In the genomic region with DNA sequence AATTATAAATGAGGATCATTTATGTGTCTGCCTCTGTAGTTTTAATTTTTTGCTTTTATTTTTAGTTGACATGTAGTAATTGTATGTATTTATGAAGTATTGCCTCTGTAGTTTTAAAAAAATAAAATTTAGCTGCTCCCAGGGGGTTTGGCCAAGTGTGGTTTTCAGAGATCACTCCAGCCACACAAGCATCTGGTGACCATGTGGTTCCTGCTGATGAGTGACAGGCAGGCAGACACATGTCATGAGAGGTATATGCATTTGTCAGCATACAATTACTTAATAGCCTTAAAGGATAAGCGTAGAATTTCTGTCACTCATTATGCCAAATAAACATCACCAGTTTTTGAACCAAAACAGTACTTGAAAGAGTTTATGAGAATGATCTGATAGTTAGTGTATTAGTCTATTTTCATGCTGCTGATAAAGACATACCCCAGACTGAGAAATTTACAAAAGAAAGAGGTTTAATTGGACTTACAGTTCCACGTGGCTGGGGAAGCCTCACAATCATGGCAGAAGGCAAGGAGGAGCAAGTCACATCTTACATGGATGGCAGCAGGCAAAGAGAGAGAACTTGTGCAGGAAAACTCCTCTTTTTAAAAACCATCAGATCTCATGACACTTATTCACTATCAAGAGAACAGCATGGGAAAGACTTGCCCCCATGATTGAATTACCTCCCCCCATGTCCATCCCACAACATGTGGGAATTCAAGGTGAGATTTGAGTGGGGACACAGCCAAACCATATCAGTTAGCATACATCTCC, we compare ENCODE assay signal across 11 cellular contexts. TPM values are rescaled to one million over a fixed set of nuclear protein-coding genes. Genes with fewer than 3 reads are reported as not detected.
DNase-seq lines count a peak whose midpoint lies in the region; ATAC-seq and TF ChIP-seq lines count a peak whose summit lies in the region.
"Had no signal": no experiment of that assay in that cellular context is flagged by ENCODE, and none has a peak within 500 bp of the region (broad histone marks: within the 10 kb centered on the region; RNA-seq: fewer than 3 reads in every experiment).

No MANE protein-coding gene starts in this region.

- CTCF ChIA-PET in WTC11 (lab: Charles Lee): no interaction called here

- H3K27me3 Mint-ChIP-seq in WTC11 (ENCODE audit: low read depth): peaks cover 3% of the 10 kb centered on the region; the same call in 1 of the 2 replicates
- H3K27me3 Mint-ChIP-seq: stimulated activated naive CD8-positive, alpha-beta T cell treated with anti-CD3 and anti-CD28 coated beads, Interleukin-15, Interleukin-2, amounts not matched to agents 100 ng/mL and 50 ng/mL, for 24 hours had no signal

- H3K27ac Mint-ChIP-seq in WTC11: no peak overlapping the region
- H3K27ac Mint-ChIP-seq: activated T-helper 1 cell treated with anti-CD3 and anti-CD28 coated beads, Interleukin-12 subunit alpha, Interleukin-12 subunit beta, Interleukin-2, Interleukin-4 antibody, amounts not matched to agents 30 ng/mL and 10 ng/mL and 1 ng/mL, durations not matched to agents 14 hours and 24 hours and 36 hours; stimulated activated naive CD8-positive, alpha-beta T cell treated with anti-CD3 and anti-CD28 coated beads, Interleukin-15, Interleukin-2, amounts not matched to agents 100 ng/mL and 50 ng/mL, for 24 hours had no signal

- no peaks in the 10 kb centered on the region for H3K4me1 ChIP-seq in heart right ventricle
- H3K4me1 ChIP-seq in SJCRH30: no peaks in the 10 kb centered on the region

- H3K9me3 ChIP-seq in heart right ventricle: no peaks in the 10 kb centered on the region
- no peaks in the 10 kb centered on the region for H3K9me3 ChIP-seq in SJCRH30 (replicated peaks)

- H3K4me3 ChIP-seq in AG10803 (ENCODE audit: low read length) (no peak overlapping the region), heart right ventricle (no peak overlapping the region), SJCRH30 (no peak overlapping the region)

- H3K27ac ChIP-seq in heart right ventricle: no peak overlapping the region
- no peak overlapping the region for H3K27ac ChIP-seq in SJCRH30

- POLR2A ChIA-PET in WTC11 (lab: Charles Lee): no interaction called here

- DNase-seq in AG10803 (ENCODE audit: low read depth) (peak; percentile 61), NCI-H82 treated with DMSO at 0.1 percent for 48 hours (lab: John Stamatoyannopoulos, UW; ENCODE audit: unreplicated experiment) (peak; percentile 11), heart right ventricle (no peak), NCI-H2196 (lab: John Stamatoyannopoulos, UW; ENCODE audit: unreplicated experiment) (no peak), WTC11 (ENCODE audit: low spot score) (no peak), SJCRH30 (no peak)
- DNase-seq: hypothalamus had no signal

- H3K36me3 Mint-ChIP-seq in WTC11: peaks cover 46% of the 10 kb centered on the region

- H3K4me1 Mint-ChIP-seq in WTC11: no peaks in the 10 kb centered on the region

- H3K36me3 ChIP-seq in heart right ventricle: no peaks in the 10 kb centered on the region
- peaks cover 3% of the 10 kb centered on the region for H3K36me3 ChIP-seq in SJCRH30

- intact Hi-C loops in heart right ventricle (cut with DNase I): no loop called here

- WGBS in heart right ventricle, 2 donors: 69% methylated on average over 2 of the region's 2 CpGs

- H3K27me3 ChIP-seq in heart right ventricle (no peaks in the 10 kb centered on the region), SJCRH30 (no peaks in the 10 kb centered on the region)

- peaks cover 38% of the 10 kb centered on the region for H3K9me3 Mint-ChIP-seq in WTC11

- TF ChIP-seq CTCF in AG10803 (conservative IDR thresholded peaks at IDR 0.05; ENCODE audit: low read length): no peak
- no peak for TF ChIP-seq CTCF in heart right ventricle (IDR thresholded peaks at IDR 0.05)
- no peak for TF ChIP-seq CTCF in WTC11 (IDR thresholded peaks at IDR 0.05)

- no peak overlapping the region for H3K4me3 Mint-ChIP-seq in WTC11
- H3K4me3 Mint-ChIP-seq: activated T-helper 1 cell treated with anti-CD3 and anti-CD28 coated beads, Interleukin-12 subunit alpha, Interleukin-12 subunit beta, Interleukin-2, Interleukin-4 antibody, amounts not matched to agents 30 ng/mL and 10 ng/mL and 1 ng/mL, durations not matched to agents 14 hours and 24 hours and 36 hours; stimulated activated naive CD8-positive, alpha-beta T cell treated with anti-CD3 and anti-CD28 coated beads, Interleukin-15, Interleukin-2, amounts not matched to agents 100 ng/mL and 50 ng/mL, for 24 hours had no signal

- peak; percentile 45 for ATAC-seq in GM19324 (IDR thresholded peaks at IDR 0.05; ENCODE audit: low FRiP score, unreplicated experiment)
- ATAC-seq in HG02870 (IDR thresholded peaks at IDR 0.05; ENCODE audit: unreplicated experiment): peak; percentile 35
- no peak for ATAC-seq in heart right ventricle
- ATAC-seq in WTC11: no peak

TF ChIP-seq in WTC11, 78 proteins besides CTCF, POLR2A, EP300 and RAD21:
- TF ChIP-seq PRRX2 (CRISPR knock-in tag; IDR thresholded peaks at IDR 0.05) (no peak), ZNF396 (CRISPR knock-in tag; IDR thresholded peaks at IDR 0.05; ENCODE audit: borderline replicate concordance) (no peak), ZNF317 (CRISPR knock-in tag; IDR thresholded peaks at IDR 0.05; ENCODE audit: borderline replicate concordance, low read depth) (no peak), NR2C2 (CRISPR knock-in tag; IDR thresholded peaks at IDR 0.05) (no peak), FOXJ3 (CRISPR knock-in tag; IDR thresholded peaks at IDR 0.05; ENCODE audit: borderline replicate concordance) (no peak), ZNF232 (CRISPR knock-in tag; IDR thresholded peaks at IDR 0.05) (no peak)

RNA-seq across cellular contexts. Expression of a gene that starts 29.6 kb away (rescaled TPM):
- total RNA-seq in heart right ventricle: 1 to 10 TPM in 1 of 10 donors, under 1 TPM in 9; 0.13 to 1.5 (median 0.38) TPM
- under 1 TPM; 0.14 to 0.51 TPM for polyA plus RNA-seq in heart right ventricle
- total RNA-seq in WTC11 (2021): 22.4 to 23.8 TPM (median 23.0 TPM) in 3 replicates
- total RNA-seq in SJCRH30 (2014; rRNA removed; shearing (Covaris generic)): 10.3 and 11.1 TPM in 2 replicates

Comparison
In these comparisons a context has a peak if more than half of its experiments do, and no peak if none do; other contexts are left out.
1. DNase-seq: peak in AG10803 (single experiment) and NCI-H82 treated with DMSO at 0.1 percent for 48 hours (single experiment); none in heart right ventricle (0 of 2), NCI-H2196 (single experiment), WTC11 (single experiment) and SJCRH30 (0 of 2).
2. ATAC-seq: peak in GM19324 (single experiment) and HG02870 (single experiment); none in heart right ventricle (0 of 8) and WTC11 (single experiment).